Comparison of ENCODE assay signal across 30 cellular contexts in the genomic region with DNA sequence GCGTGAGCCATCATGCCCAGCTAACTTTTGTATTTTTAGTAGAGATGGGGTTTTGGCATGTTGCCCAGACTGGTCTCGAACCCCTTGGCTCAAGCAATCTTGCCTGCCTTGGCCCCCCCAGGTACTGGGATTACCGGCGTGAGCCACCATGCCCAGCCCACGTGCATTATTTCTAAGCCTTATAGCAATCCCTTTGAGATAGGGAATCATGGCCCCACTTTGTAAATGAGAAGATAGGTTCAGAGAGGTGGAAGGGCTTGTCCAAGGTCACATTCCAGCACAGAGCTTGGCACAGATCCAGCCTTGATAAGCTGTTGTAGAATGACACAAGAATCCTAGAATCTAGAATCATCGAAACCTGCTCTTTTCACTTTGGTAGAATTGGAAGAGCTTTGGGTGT. TPM values are rescaled to one million over a fixed set of nuclear protein-coding genes. Genes with fewer than 3 reads are reported as not detected.
"Had no signal": no experiment of that assay in that cellular context is flagged by ENCODE, and none has a peak within 500 bp of the region (broad histone marks: within the 10 kb centered on the region; RNA-seq: fewer than 3 reads in every experiment).

No MANE protein-coding gene starts in this region.

- H3K4me1 ChIP-seq: foreskin keratinocyte, neural progenitor cell had no signal

- H3K4me3 Mint-ChIP-seq: activated CD4-positive, alpha-beta memory T cell treated with anti-CD3 and anti-CD28 coated beads for 36 hours; activated CD4-positive, alpha-beta T cell treated with anti-CD3 and anti-CD28 coated beads, Interleukin-2, amount 10 ng/mL, durations not matched to agents 24 days and 14 days; activated naive CD8-positive, alpha-beta T cell; memory B cell; naive thymus-derived CD8-positive, alpha-beta T cell; neural progenitor cell; T-helper 17 cell had no signal

- H3K9me3 Mint-ChIP-seq: activated CD4-positive, alpha-beta memory T cell treated with anti-CD3 and anti-CD28 coated beads for 36 hours; activated CD4-positive, alpha-beta T cell treated with anti-CD3 and anti-CD28 coated beads, Interleukin-2, amount 10 ng/mL, durations not matched to agents 24 days and 14 days; naive thymus-derived CD8-positive, alpha-beta T cell; neural progenitor cell had no signal

- DNase-seq: activated CD4-positive, alpha-beta memory T cell treated with anti-CD3 and anti-CD28 coated beads for 36 hours; activated CD4-positive, alpha-beta T cell treated with anti-CD3 and anti-CD28 coated beads, Interleukin-2, amount 10 ng/mL, durations not matched to agents 24 days and 14 days; activated CD8-positive, alpha-beta memory T cell treated with anti-CD3 and anti-CD28 coated beads, Interleukin-2, amount 50 U/mL, for 4 hours; activated naive CD4-positive, alpha-beta T cell treated with Interleukin-2 at 50 U/mL for 16 hours; activated T-cell treated with anti-CD3 and anti-CD28 coated beads, Interleukin-2, amount 50 U/mL, for 1 hour; central memory CD4-positive, alpha-beta T cell; dermis blood vessel endothelial cell; effector CD4-positive, alpha-beta T cell; foreskin keratinocyte; heart right ventricle; midbrain; naive thymus-derived CD8-positive, alpha-beta T cell; occipital lobe; right cardiac atrium; stimulated activated CD4-positive, alpha-beta T cell treated with anti-CD3 and anti-CD28 coated beads, Interleukin-2, amount 100 ng/mL, for 48 hours; stimulated activated naive CD8-positive, alpha-beta T cell treated with anti-CD3 and anti-CD28 coated beads, Interleukin-15, Interleukin-2, amounts not matched to agents 100 U/mL and 50 U/mL, for 24 hours; T-helper 17 cell; T1000; WERI-Rb-1 had no signal

- H3K27ac Mint-ChIP-seq: activated CD4-positive, alpha-beta memory T cell treated with anti-CD3 and anti-CD28 coated beads for 36 hours; activated CD4-positive, alpha-beta T cell treated with anti-CD3 and anti-CD28 coated beads, Interleukin-2, amount 10 ng/mL, durations not matched to agents 24 days and 14 days; activated naive CD8-positive, alpha-beta T cell; neural progenitor cell; T-helper 17 cell had no signal

- H3K27me3 Mint-ChIP-seq: activated CD4-positive, alpha-beta memory T cell treated with anti-CD3 and anti-CD28 coated beads for 36 hours; activated naive CD8-positive, alpha-beta T cell; memory B cell; T-helper 17 cell had no signal

- H3K36me3 ChIP-seq: esophagus muscularis mucosa, heart right ventricle, neural progenitor cell, thoracic aorta, WERI-Rb-1 had no signal

- H3K36me3 Mint-ChIP-seq: activated CD4-positive, alpha-beta memory T cell treated with anti-CD3 and anti-CD28 coated beads for 36 hours; activated naive CD8-positive, alpha-beta T cell; naive thymus-derived CD8-positive, alpha-beta T cell; neural progenitor cell had no signal

- H3K9ac ChIP-seq: neural progenitor cell had no signal

- ATAC-seq: activated CD4-positive, CD25-positive, alpha-beta regulatory T cell treated with anti-CD3 and anti-CD28 coated beads, Interleukin-2, amount 50 U/mL, for 24 hours; foreskin keratinocyte; heart right ventricle; naive thymus-derived CD8-positive, alpha-beta T cell; right cardiac atrium; stimulated activated naive CD8-positive, alpha-beta T cell treated with anti-CD3 and anti-CD28 coated beads, Interleukin-15, Interleukin-2, amounts not matched to agents 100 U/mL and 50 U/mL, for 24 hours; T-helper 17 cell had no signal

- H3K9me3 ChIP-seq: esophagus muscularis mucosa, heart right ventricle, thoracic aorta had no signal

- H3K4me3 ChIP-seq: esophagus muscularis mucosa, heart right ventricle, neural progenitor cell, thoracic aorta had no signal

- H3K4me1 Mint-ChIP-seq: neural progenitor cell had no signal

- H3K4me2 ChIP-seq: neural progenitor cell had no signal

- H3K27ac ChIP-seq: esophagus muscularis mucosa, foreskin keratinocyte, heart right ventricle, neural progenitor cell, thoracic aorta, WERI-Rb-1 had no signal

RNA-seq across cellular contexts. Expression of a gene that starts 7.1 kb away (rescaled TPM):
- total RNA-seq: activated CD4-positive, alpha-beta memory T cell treated with anti-CD3 and anti-CD28 coated beads for 36 hours; activated CD8-positive, alpha-beta memory T cell treated with anti-CD3 and anti-CD28 coated beads for 36 hours; astrocyte; dermis blood vessel endothelial cell; foreskin keratinocyte; glomerular endothelial cell; kidney epithelial cell; naive thymus-derived CD8-positive, alpha-beta T cell had no signal
- polyA plus RNA-seq: foreskin keratinocyte; naive thymus-derived CD8-positive, alpha-beta T cell had no signal

RNA-seq across cellular contexts. Expression of a gene that starts 10.2 kb away (rescaled TPM):
- total RNA-seq: activated CD4-positive, alpha-beta memory T cell treated with anti-CD3 and anti-CD28 coated beads for 36 hours; activated CD4-positive, alpha-beta T cell treated with anti-CD3 and anti-CD28 coated beads, Interleukin-2, amount 10 ng/mL, durations not matched to agents 24 days and 14 days; activated CD8-positive, alpha-beta memory T cell treated with anti-CD3 and anti-CD28 coated beads for 36 hours; astrocyte; dermis blood vessel endothelial cell; esophagus muscularis mucosa; foreskin keratinocyte; glomerular endothelial cell; heart right ventricle; kidney epithelial cell; naive thymus-derived CD8-positive, alpha-beta T cell; right cardiac atrium; T-helper 17 cell; thoracic aorta had no signal
- polyA plus RNA-seq: adipose tissue; foreskin keratinocyte; heart right ventricle; naive thymus-derived CD8-positive, alpha-beta T cell had no signal
